12 cellular contexts compared by ENCODE assay signal in the genomic region with DNA sequence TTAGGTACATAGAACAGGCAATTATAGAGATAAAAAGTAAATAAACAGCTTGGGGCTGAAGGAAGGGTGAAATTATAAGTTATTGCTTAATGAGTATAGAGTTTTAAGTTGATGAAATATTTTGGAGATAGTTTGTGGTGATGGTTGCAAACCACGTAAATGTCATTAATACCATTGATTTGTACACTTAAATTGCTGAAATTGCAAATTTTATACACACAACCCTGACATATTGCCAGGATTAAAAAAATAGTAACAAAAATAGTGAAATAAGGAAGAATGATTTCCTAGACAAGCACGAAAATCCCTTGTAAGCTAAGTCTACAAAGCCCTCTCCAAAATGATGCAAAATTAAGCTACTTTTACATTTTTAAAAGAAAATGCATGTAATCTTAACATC. TPM values are rescaled to one million over a fixed set of nuclear protein-coding genes. Genes with fewer than 3 reads are reported as not detected.
"Had no signal": no experiment of that assay in that cellular context is flagged by ENCODE, and none has a peak within 500 bp of the region (broad histone marks: within the 10 kb centered on the region; RNA-seq: fewer than 3 reads in every experiment).

No MANE protein-coding gene starts in this region.

- ATAC-seq: GM23338, HCT116 had no signal

- H3K9ac ChIP-seq: GM23248 had no signal

- H3K27ac ChIP-seq: GM23248 had no signal

- FAIRE-seq: H1, H54 had no signal

- DNase-seq: GM23248, GOT3, H7, H9, HCEC 1CT, HFFc6 had no signal

- H3K36me3 ChIP-seq: HAP-1 had no signal

- H3K4me3 ChIP-seq: GM23248, GM23338, HAP-1 had no signal

- H3K4me2 ChIP-seq: GM23338 had no signal

- H2AFZ ChIP-seq: GM23248, GM23338 had no signal

- H3K9me3 ChIP-seq: HAP-1 had no signal

- H3K4me1 ChIP-seq: HAP-1 had no signal

RNA-seq across cellular contexts. Expression of a gene that starts 46.2 kb away (rescaled TPM):
- total RNA-seq: GM23248, GM23338, H4, H9 had no signal
